In the genomic region with DNA sequence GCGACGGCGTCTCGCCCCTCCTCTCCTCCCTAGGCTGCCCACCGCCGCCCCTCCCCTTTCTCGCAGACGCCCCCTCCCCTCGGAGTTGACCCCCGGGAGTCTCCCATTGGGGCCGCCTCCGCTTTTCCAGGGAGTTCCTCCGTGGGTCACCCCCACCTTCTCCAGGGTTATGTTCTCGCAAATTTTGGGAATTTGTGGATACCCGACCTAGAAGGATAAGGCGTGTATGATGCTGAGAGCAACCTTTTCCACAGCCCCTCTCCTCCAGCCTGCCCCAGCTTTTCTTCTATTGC, we compare ENCODE assay signal across 8 cellular contexts. TPM values are rescaled to one million over a fixed set of nuclear protein-coding genes. Genes with fewer than 3 reads are reported as not detected.
DNase-seq lines count a peak whose midpoint lies in the region; ATAC-seq and TF ChIP-seq lines count a peak whose summit lies in the region.

No MANE protein-coding gene starts in this region.

- H3K27ac ChIP-seq in C4-2B = peak overlapping the region; percentile 79
- H3K27ac ChIP-seq in epithelial cell of prostate = peak overlapping the region; percentile 71

- H3K27ac Mint-ChIP-seq in neural crest cell (ENCODE audit: unreplicated experiment) = peak overlapping the region; percentile 94

- no peak for TF ChIP-seq CTCF in C4-2B (conservative IDR thresholded peaks at IDR 0.05)
- TF ChIP-seq CTCF in neural crest cell (conservative IDR thresholded peaks at IDR 0.05) = no peak

- peaks cover 34% of the 10 kb centered on the region for H3K4me1 Mint-ChIP-seq in neural crest cell

- DNase-seq in RKO (ENCODE audit: low spot score) = peak; percentile 4
- no peak for DNase-seq in epithelial cell of prostate (ENCODE audit: low read depth, low spot score)
- DNase-seq in neural crest cell (ENCODE audit: low read depth, low spot score) = no peak
- no peak for DNase-seq in COR-L47 (lab: John Stamatoyannopoulos, UW)
- DNase-seq in effector CD4-positive, alpha-beta T cell = no peak
- DNase-seq in AG08395 (ENCODE audit: low spot score) = no peak

- H3K9me3 Mint-ChIP-seq in neural crest cell = peaks cover 3% of the 10 kb centered on the region

- H3K4me3 Mint-ChIP-seq in neural crest cell = peak overlapping the region; percentile 92

- no peaks in the 10 kb centered on the region for H3K36me3 Mint-ChIP-seq in neural crest cell (ENCODE audit: low read depth)

- ATAC-seq in GM21381 (IDR thresholded peaks at IDR 0.05; ENCODE audit: unreplicated experiment) = no peak

- H3K27me3 Mint-ChIP-seq in neural crest cell (ENCODE audit: low read depth) = no peaks in the 10 kb centered on the region

RNA-seq across cellular contexts. Expression of gene RCBTB2, which starts 0.3 kb away (rescaled TPM):
- total RNA-seq in neural crest cell = 25.2 and 26.3 TPM in 2 replicates
